Comparison of ENCODE assay signal across 13 cellular contexts in the genomic region with DNA sequence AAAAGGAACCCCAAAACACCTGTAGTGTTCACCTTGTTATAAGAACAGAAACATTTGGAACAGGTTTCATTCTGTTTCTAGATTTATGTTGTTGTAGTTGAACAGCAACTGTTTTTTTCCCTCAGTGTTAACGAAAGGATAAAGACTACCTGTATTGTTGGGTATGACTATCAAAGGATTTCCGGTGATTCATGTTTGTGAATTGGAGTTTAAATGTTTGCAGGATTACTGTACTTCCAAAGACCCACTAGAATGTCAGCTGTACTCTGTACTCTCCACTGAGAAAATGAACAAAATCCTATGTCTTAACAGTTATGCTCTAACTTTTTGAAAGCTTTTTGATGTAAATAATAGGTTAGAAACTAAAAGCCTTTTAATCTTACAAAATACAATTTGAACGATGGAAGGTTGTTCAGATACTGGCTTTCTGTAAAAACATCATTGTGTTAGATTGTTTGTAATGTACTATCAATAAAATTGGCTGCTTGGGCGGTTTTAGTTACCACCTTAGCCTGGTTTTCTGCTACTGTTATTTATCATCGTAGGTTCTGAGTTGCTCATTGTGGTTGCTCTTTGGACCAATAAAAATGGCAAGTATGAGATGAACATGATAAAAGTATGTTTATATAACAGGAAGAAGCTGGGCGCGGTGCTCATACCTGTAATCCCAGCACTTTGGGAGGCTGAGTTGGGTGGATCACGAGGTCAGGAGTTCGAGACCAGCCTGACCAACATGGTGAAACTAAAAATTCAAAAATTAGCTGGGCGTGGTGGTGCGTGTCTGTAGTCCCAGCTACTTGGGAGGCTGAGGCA. TPM values are rescaled to one million over a fixed set of nuclear protein-coding genes. Genes with fewer than 3 reads are reported as not detected.
DNase-seq lines count a peak whose midpoint lies in the region; ATAC-seq and TF ChIP-seq lines count a peak whose summit lies in the region.
"Had no signal": no experiment of that assay in that cellular context is flagged by ENCODE, and none has a peak within 500 bp of the region (broad histone marks: within the 10 kb centered on the region; RNA-seq: fewer than 3 reads in every experiment).

No MANE protein-coding gene starts in this region.

- H3K4me1 Mint-ChIP-seq in activated naive CD4-positive, alpha-beta T cell treated with anti-CD3 and anti-CD28 coated beads, Interleukin-2, amount 10 ng/mL, durations not matched to agents 7 days and 5 days: peaks cover 73% of the 10 kb centered on the region
- peaks cover 1% of the 10 kb centered on the region for H3K4me1 Mint-ChIP-seq in osteocyte (ENCODE audit: unreplicated experiment)

- no peak for TF ChIP-seq CTCF in coronary artery (IDR thresholded peaks at IDR 0.05)
- no peak for TF ChIP-seq CTCF in osteocyte (IDR thresholded peaks at IDR 0.05)

- intact Hi-C loops in left colon (cut with DNase I, micrococcal nuclease): no loop called here
- intact Hi-C loops in cardiac septum (cut with DNase I): no loop called here

- peaks cover 65% of the 10 kb centered on the region for H3K36me3 Mint-ChIP-seq in activated naive CD4-positive, alpha-beta T cell treated with anti-CD3 and anti-CD28 coated beads, Interleukin-2, amount 10 ng/mL, durations not matched to agents 7 days and 5 days
- H3K36me3 Mint-ChIP-seq in osteocyte (ENCODE audit: unreplicated experiment): peaks cover 30% of the 10 kb centered on the region

- CTCF ChIA-PET in activated naive CD4-positive, alpha-beta T cell treated with anti-CD3 and anti-CD28 coated beads, Interleukin-2, amount 10 ng/mL, durations not matched to agents 7 days and 5 days (lab: Charles Lee): interaction anchor here (1.4 kb wide), 1 partner anchor 24 kb away, joined by 7 read pairs; no protein-coding TSS in a partner anchor

- H3K27ac ChIP-seq in coronary artery: no peak overlapping the region
- H3K27ac ChIP-seq: testis had no signal

- ATAC-seq in left colon: peak; percentile 74
- ATAC-seq: GM12878 had no signal

- H3K9me3 Mint-ChIP-seq in activated naive CD4-positive, alpha-beta T cell treated with anti-CD3 and anti-CD28 coated beads, Interleukin-2, amount 10 ng/mL, durations not matched to agents 7 days and 5 days: no peaks in the 10 kb centered on the region
- no peaks in the 10 kb centered on the region for H3K9me3 Mint-ChIP-seq in osteocyte (ENCODE audit: unreplicated experiment)

- peak overlapping the region; percentile 92 for H3K27ac Mint-ChIP-seq in activated naive CD4-positive, alpha-beta T cell treated with anti-CD3 and anti-CD28 coated beads, Interleukin-2, amount 10 ng/mL, durations not matched to agents 7 days and 5 days
- no peak overlapping the region for H3K27ac Mint-ChIP-seq in osteocyte (ENCODE audit: unreplicated experiment)

- H3K27me3 Mint-ChIP-seq in activated naive CD4-positive, alpha-beta T cell treated with anti-CD3 and anti-CD28 coated beads, Interleukin-2, amount 10 ng/mL, durations not matched to agents 7 days and 5 days: no peaks in the 10 kb centered on the region
- H3K27me3 Mint-ChIP-seq in osteocyte (ENCODE audit: unreplicated experiment): no peaks in the 10 kb centered on the region

- H3K4me3 Mint-ChIP-seq in activated naive CD4-positive, alpha-beta T cell treated with anti-CD3 and anti-CD28 coated beads, Interleukin-2, amount 10 ng/mL, durations not matched to agents 7 days and 5 days: peak overlapping the region; percentile 40
- H3K4me3 Mint-ChIP-seq in osteocyte (ENCODE audit: unreplicated experiment): no peak overlapping the region

- no peak overlapping the region for H3K4me3 ChIP-seq in coronary artery
- H3K4me3 ChIP-seq: GM12878, testis had no signal

- DNase-seq in DMS53 (lab: John Stamatoyannopoulos, UW) (peak; percentile 54), HT1080 (ENCODE audit: low read depth) (peak; percentile 98), left colon (peak in 1 of 2 donors; percentile 23), coronary artery (ENCODE audit: low spot score) (no peak), cardiac septum (ENCODE audit: low spot score) (no peak), osteocyte (ENCODE audit: extremely low spot score, unreplicated experiment) (no peak), NCI-H1417 treated with DMSO at 0.1 percent for 48 hours (lab: John Stamatoyannopoulos, UW) (no peak)
- peak; percentile 37 for DNase-seq in activated naive CD4-positive, alpha-beta T cell treated with anti-CD3 and anti-CD28 coated beads, Interleukin-2, amount 10 ng/mL, durations not matched to agents 7 days and 5 days
- DNase-seq: NCI-H187; SIG-M5; stimulated activated CD4-positive, alpha-beta T cell treated with anti-CD3 and anti-CD28 coated beads, Interleukin-15, amount 100 ng/mL, for 24 hours; testis had no signal

RNA-seq across cellular contexts. Expression of gene DCP2, which starts 44.1 kb away (rescaled TPM):
- 17.2 and 33.2 TPM in 2 replicates for total RNA-seq in HT1080 (2014; rRNA removed; shearing (Covaris generic))
- 21.6 and 23.5 TPM in 2 replicates for polyA plus RNA-seq in HT1080 (2015; cell fraction: cytosol; rRNA removed)
- polyA plus RNA-seq in HT1080 (2015; cell fraction: nucleus; rRNA removed): 44.7 and 45.1 TPM in 2 replicates
- 10 to 100 TPM; 24.3 to 35.0 TPM for total RNA-seq in left colon
- 21.8 TPM for total RNA-seq in cardiac septum
- 39.7 and 45.6 TPM in 2 replicates for total RNA-seq in osteocyte

Comparison
In these comparisons a context has a peak if more than half of its experiments do, and no peak if none do; other contexts are left out.
1. DNase-seq: peak in DMS53 (single experiment), HT1080 (single experiment) and activated naive CD4-positive, alpha-beta T cell treated with anti-CD3 and anti-CD28 coated beads, Interleukin-2, amount 10 ng/mL, durations not matched to agents 7 days and 5 days (single experiment); none in coronary artery (single experiment), cardiac septum (single experiment), osteocyte (single experiment) and NCI-H1417 treated with DMSO at 0.1 percent for 48 hours (single experiment).